19 cellular contexts compared by ENCODE assay signal in the genomic region with DNA sequence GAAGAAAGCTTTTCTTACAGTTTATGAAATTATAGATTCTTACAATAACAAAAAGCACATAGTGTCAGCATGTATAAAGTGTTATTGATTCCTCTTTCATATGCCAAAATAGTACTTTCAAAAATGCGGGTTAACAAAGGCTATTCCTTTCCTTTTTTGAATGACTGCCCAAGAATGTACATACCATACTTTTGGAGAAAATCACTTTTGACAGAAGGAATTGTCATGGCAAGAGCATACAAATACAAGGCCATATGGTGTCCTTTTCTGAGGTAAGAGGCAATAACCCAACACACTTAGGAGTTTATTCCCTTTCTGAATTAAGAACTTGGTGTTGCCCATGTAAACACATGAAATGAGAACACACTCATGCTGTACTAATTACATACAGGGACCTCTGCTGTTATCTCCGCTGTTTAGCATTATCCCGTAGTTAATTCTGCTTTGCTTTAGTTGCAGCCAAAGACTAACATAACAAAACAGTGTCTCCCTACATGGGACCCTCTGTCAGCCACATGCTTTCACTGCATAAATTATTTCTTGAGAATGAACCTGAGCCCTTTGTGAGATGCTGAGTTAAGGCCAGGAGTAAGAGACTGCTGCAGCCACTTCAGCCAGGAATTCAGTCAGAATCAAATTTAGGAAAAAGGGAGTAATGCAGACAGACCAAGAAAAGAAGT.
DNase-seq lines count a peak whose midpoint lies in the region; ATAC-seq, FAIRE-seq and TF ChIP-seq lines count a peak whose summit lies in the region.
"Had no signal": no experiment of that assay in that cellular context is flagged by ENCODE, and none has a peak within 500 bp of the region (broad histone marks: within the 10 kb centered on the region; RNA-seq: fewer than 3 reads in every experiment).

No MANE protein-coding gene starts in this region.

- H3K36me3 ChIP-seq in HUES48 (ENCODE audit: control insufficient read depth, insufficient read depth, low read length) (no peaks in the 10 kb centered on the region), hepatocyte (replicated peaks; ENCODE audit: insufficient read depth, low read depth) (no peaks in the 10 kb centered on the region)

- peak; percentile 67 for DNase-seq in AG10803 (ENCODE audit: low read depth)
- peak; percentile 22 for DNase-seq in astrocyte of the spinal cord (ENCODE audit: low read depth, low spot score)
- DNase-seq in hepatocyte (ENCODE audit: low spot score) = no peak
- no peak for DNase-seq in effector CD4-positive, alpha-beta T cell
- no peak for DNase-seq in middle frontal gyrus (ENCODE audit: extremely low spot score, low spot score)
- no peak for DNase-seq in GM12891 (ENCODE audit: insufficient read length, low spot score)
- DNase-seq: ACHN; activated CD4-positive, alpha-beta T cell treated with anti-CD3 and anti-CD28 coated beads, Interleukin-2, amount 10 ng/mL, durations not matched to agents 24 days and 14 days; activated gamma-delta T cell; amniotic stem cell; kidney glomerular epithelial cell; NCI-H1092; NCI-H2029 treated with DMSO at 0.1 percent for 48 hours; NCI-H526 treated with DMSO at 0.1 percent for 48 hours; SHP77; T-cell had no signal

- H4K20me1 ChIP-seq in hepatocyte (ENCODE audit: insufficient read depth, poor library complexity, severe bottlenecking) = no peaks in the 10 kb centered on the region

- H3K27ac ChIP-seq in HUES48 (ENCODE audit: low read depth, low read length) (peak overlapping the region; percentile 63), hepatocyte (peak overlapping the region; percentile 82)

- H3K27me3 ChIP-seq in HUES48 (ENCODE audit: control insufficient read depth, insufficient read depth, low read length) (no peaks in the 10 kb centered on the region), hepatocyte (no peaks in the 10 kb centered on the region)

- TF ChIP-seq CTCF in AG10803 (conservative IDR thresholded peaks at IDR 0.05; ENCODE audit: low read length) (no peak), astrocyte of the spinal cord (IDR thresholded peaks at IDR 0.05; ENCODE audit: low read depth, low read length) (no peak), hepatocyte (IDR thresholded peaks at IDR 0.05; ENCODE audit: poor library complexity) (no peak)

- H3K4me2 ChIP-seq in hepatocyte = no peak overlapping the region

- TF ChIP-seq POLR2A in GM12891 (IDR thresholded peaks at IDR 0.05; ENCODE audit: low read depth, low read length) = no peak

- WGBS in hepatocyte (ENCODE audit: low lambda C conversion rate, missing lambda C conversion rate) = 69% methylated on average over 3 of the region's 3 CpGs

- H3K4me1 ChIP-seq in HUES48 (ENCODE audit: control insufficient read depth, insufficient read depth, low read length) = peaks cover 63% of the 10 kb centered on the region
- H3K4me1 ChIP-seq in hepatocyte (ENCODE audit: insufficient read depth) = peaks cover 52% of the 10 kb centered on the region

- H3K79me2 ChIP-seq in hepatocyte = peaks cover 55% of the 10 kb centered on the region

- ATAC-seq in GM19463 (IDR thresholded peaks at IDR 0.05; ENCODE audit: unreplicated experiment) = no peak
- ATAC-seq: T-cell had no signal

- no peaks in the 10 kb centered on the region for H3K9me2 ChIP-seq in hepatocyte (replicated peaks; ENCODE audit: insufficient read depth)

- H3K9me3 ChIP-seq in HUES48 (ENCODE audit: control insufficient read depth, insufficient read depth, low read length) (no peaks in the 10 kb centered on the region), hepatocyte (ENCODE audit: low read depth) (no peaks in the 10 kb centered on the region)

- FAIRE-seq in GM12891 (lab: Jason Lieb, UNC) = no peak
- FAIRE-seq: GM12892 had no signal

- H3K4me3 ChIP-seq in AG10803 (ENCODE audit: low read length) (no peak overlapping the region), HUES48 (ENCODE audit: low read depth, low read length) (no peak overlapping the region), astrocyte of the spinal cord (ENCODE audit: low read depth, low read length) (no peak overlapping the region), hepatocyte (no peak overlapping the region)

- in situ Hi-C loops in astrocyte of the spinal cord (cut with HindIII; ENCODE audit: low sequenced_read_pairs) = no loop called here

- H3K9ac ChIP-seq in HUES48 (ENCODE audit: low read depth, low read length) = no peak overlapping the region

- H2AFZ ChIP-seq in hepatocyte = no peak overlapping the region

TF ChIP-seq in GM12891, 5 proteins besides CTCF, POLR2A, EP300 and RAD21:
- TF ChIP-seq POLR2AphosphoS5 (IDR thresholded peaks at IDR 0.05; ENCODE audit: low read depth, low read length) = no peak
- TF ChIP-seq POU2F2 (IDR thresholded peaks at IDR 0.05; ENCODE audit: low read depth, low read length) = no peak
- TF ChIP-seq PAX5 (IDR thresholded peaks at IDR 0.05; ENCODE audit: insufficient read depth, low read length, severe bottlenecking) = no peak
- no peak for TF ChIP-seq TAF1 (IDR thresholded peaks at IDR 0.05; ENCODE audit: low read depth, low read length)
- TF ChIP-seq SPI1 (IDR thresholded peaks at IDR 0.05; ENCODE audit: low read depth, low read length) = no peak

Comparison
In these comparisons a context has a peak if more than half of its experiments do, and no peak if none do; other contexts are left out.
1. DNase-seq: peak in AG10803 (single experiment) and astrocyte of the spinal cord (single experiment); none in hepatocyte (single experiment), effector CD4-positive, alpha-beta T cell (single experiment), middle frontal gyrus (single experiment) and GM12891 (single experiment).